In genomic region chr17:76539631-76540271, GRCh38 we compare ENCODE assay signal across 8 cellular contexts. TPM values are rescaled to one million over a fixed set of nuclear protein-coding genes. Genes with fewer than 3 reads are reported as not detected.
DNase-seq lines count a peak whose midpoint lies in the region; ATAC-seq and TF ChIP-seq lines count a peak whose summit lies in the region.

Gene PRCD, plus strand, starts transcription at chr17:76540044. Its CDS starts 98 bp downstream, at chr17:76540142.

- intact Hi-C loops in Right ventricle myocardium inferior (cut with DNase I) (no loop called here), Right ventricle myocardium superior (cut with DNase I) (no loop called here), uterus (cut with DNase I; ENCODE audit: low total_unique reads) (no loop called here)
- intact Hi-C loops in dendritic cell treated with granulocyte-macrophage colony-stimulating factor and Interleukin-4, amounts not matched to agents 40 ng/mL and 50 ng/mL, for 4 days (cut with micrococcal nuclease) = no loop called here

- TF ChIP-seq POLR2A in uterus (IDR thresholded peaks at IDR 0.05) = no peak

- no peaks in the 10 kb centered on the region for H3K9me3 Mint-ChIP-seq in dendritic cell treated with granulocyte-macrophage colony-stimulating factor and Interleukin-4, amounts not matched to agents 40 ng/mL and 50 ng/mL, for 4 days

- H3K27me3 ChIP-seq in mucosa of stomach (ENCODE audit: control insufficient read depth, insufficient read depth, low read length) (peaks cover 43% of the 10 kb centered on the region), uterus (peaks cover 0 to 8% of the 10 kb centered on the region in 2 donors)

- peaks cover 19% of the 10 kb centered on the region for H3K4me1 Mint-ChIP-seq in dendritic cell treated with granulocyte-macrophage colony-stimulating factor and Interleukin-4, amounts not matched to agents 40 ng/mL and 50 ng/mL, for 4 days (ENCODE audit: low read depth)

- H3K36me3 Mint-ChIP-seq in dendritic cell treated with granulocyte-macrophage colony-stimulating factor and Interleukin-4, amounts not matched to agents 40 ng/mL and 50 ng/mL, for 4 days (ENCODE audit: low read depth) = no peaks in the 10 kb centered on the region

- H3K27me3 Mint-ChIP-seq in dendritic cell treated with granulocyte-macrophage colony-stimulating factor and Interleukin-4, amounts not matched to agents 40 ng/mL and 50 ng/mL, for 4 days = peaks cover 84% of the 10 kb centered on the region

- peak within 1 kb of the TSS; percentile 72 for H3K4me3 Mint-ChIP-seq in dendritic cell treated with granulocyte-macrophage colony-stimulating factor and Interleukin-4, amounts not matched to agents 40 ng/mL and 50 ng/mL, for 4 days

- H3K27ac Mint-ChIP-seq in dendritic cell treated with granulocyte-macrophage colony-stimulating factor and Interleukin-4, amounts not matched to agents 40 ng/mL and 50 ng/mL, for 4 days = no peak within 1 kb of the TSS

- H3K9me3 ChIP-seq in mucosa of stomach (ENCODE audit: control insufficient read depth, low read length) = no peaks in the 10 kb centered on the region
- no peaks in the 10 kb centered on the region for H3K9me3 ChIP-seq in uterus

- H3K4me3 ChIP-seq in mucosa of stomach (ENCODE audit: low read length) (no peak within 1 kb of the TSS), uterus (peak within 1 kb of the TSS; percentile 28 to 34)

- no peak for ATAC-seq in Right ventricle myocardium inferior
- no peak for ATAC-seq in Right ventricle myocardium superior (ENCODE audit: poor library complexity)
- no peak for ATAC-seq in HG02870 (IDR thresholded peaks at IDR 0.05; ENCODE audit: unreplicated experiment)
- no peak for ATAC-seq in HG03135 (IDR thresholded peaks at IDR 0.05; ENCODE audit: unreplicated experiment)

- H3K36me3 ChIP-seq in mucosa of stomach (ENCODE audit: control insufficient read depth, insufficient read depth, low read length) (no peaks in the 10 kb centered on the region), uterus (no peaks in the 10 kb centered on the region)

- peak within 1 kb of the TSS; percentile 51 for H3K9ac ChIP-seq in mucosa of stomach (ENCODE audit: low read length)

- peak within 1 kb of the TSS; percentile 74 to 83 for H3K27ac ChIP-seq in uterus

- TF ChIP-seq CTCF in uterus (IDR thresholded peaks at IDR 0.05) = no peak

- peak; percentile 44 for DNase-seq in Right ventricle myocardium inferior (ENCODE audit: missing footprints)
- no peak for DNase-seq in Right ventricle myocardium superior
- no peak for DNase-seq in uterus
- DNase-seq in NCI-H526 treated with DMSO at 0.1 percent for 48 hours (lab: John Stamatoyannopoulos, UW) = no peak

- H3K4me1 ChIP-seq in mucosa of stomach (ENCODE audit: control insufficient read depth, insufficient read depth, low read length) (peaks cover 18% of the 10 kb centered on the region), uterus (peaks cover 0 to 9% of the 10 kb centered on the region in 2 donors)

RNA-seq across cellular contexts. Expression of gene PRCD, which starts in this region (rescaled TPM):
- total RNA-seq in Right ventricle myocardium inferior (3.4 TPM), Right ventricle myocardium superior (4.0 TPM), uterus (10 to 100 TPM in 1 of 4 donors, under 1 TPM in 2, not detected in 1; 0.26 to 13.4 (median 0.69) TPM)
